ENCODE assay signal across 8 cellular contexts in the genomic region with DNA sequence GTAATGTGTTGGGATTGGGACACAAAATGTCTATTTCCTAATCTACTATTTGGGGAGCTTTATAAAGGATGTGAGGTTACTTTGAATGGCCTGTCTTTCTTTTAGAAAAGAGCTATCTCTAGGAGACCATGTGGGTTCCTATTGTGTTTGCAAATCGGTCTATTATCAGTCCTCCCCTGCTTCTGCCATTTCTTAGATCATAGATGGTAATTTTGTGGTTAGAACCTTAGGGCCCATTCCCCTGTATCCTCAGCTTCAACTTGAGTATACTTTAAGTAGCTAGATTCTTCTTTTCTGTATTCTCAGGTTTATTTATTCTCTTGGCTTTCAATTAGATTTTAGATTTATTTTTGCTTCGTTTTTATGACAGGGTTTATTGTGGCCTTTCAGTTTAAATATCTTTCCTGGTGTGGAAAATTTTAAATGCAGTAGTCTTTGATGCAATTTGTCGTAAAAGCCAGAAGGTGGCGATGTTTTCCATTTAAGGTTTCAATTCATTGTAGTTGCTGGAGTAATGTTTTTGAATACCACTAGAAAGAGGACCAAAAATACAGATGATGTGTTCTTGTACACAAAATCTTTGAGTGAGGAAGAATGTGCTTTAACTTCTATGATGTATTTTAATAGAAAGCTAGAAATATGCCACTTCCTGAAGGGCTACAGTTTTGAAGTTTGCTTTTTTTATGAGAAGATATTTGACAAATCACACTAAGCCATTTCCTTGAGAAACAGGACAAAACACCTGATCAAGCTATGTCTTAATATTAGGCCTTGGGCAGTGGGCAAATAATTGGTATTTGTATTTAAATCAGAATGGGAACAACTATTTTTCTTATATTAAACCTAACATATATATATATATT. TPM values are rescaled to one million over a fixed set of nuclear protein-coding genes. Genes with fewer than 3 reads are reported as not detected.
A peak's percentile ranks its signal among the peaks of the same experiment; 100 is the strongest.
DNase-seq lines count a peak whose midpoint lies in the region; ATAC-seq and TF ChIP-seq lines count a peak whose summit lies in the region.

No MANE protein-coding gene starts in this region.

- H3K36me3 ChIP-seq in body of pancreas (replicated peaks in 1 of 2; ENCODE audit: insufficient read depth in 1 of 2, low read depth in 2 of 2) (no peaks in the 10 kb centered on the region), upper lobe of right lung (no peaks in the 10 kb centered on the region)

- H3K9me3 ChIP-seq in body of pancreas (no peaks in the 10 kb centered on the region), upper lobe of right lung (no peaks in the 10 kb centered on the region)

- peak; percentile 42 to 75 for DNase-seq in NCI-H526 (lab: John Stamatoyannopoulos, UW)
- DNase-seq in body of pancreas, result no peak
- no peak for DNase-seq in upper lobe of right lung
- no peak for DNase-seq in iPS-NIHi7 (ENCODE audit: extremely low spot score)

- peak; percentile 80 for TF ChIP-seq CTCF in C4-2B (conservative IDR thresholded peaks at IDR 0.05)
- peak; percentile 58 to 89 (median 79) for TF ChIP-seq CTCF in body of pancreas (IDR thresholded peaks at IDR 0.05)
- peak; percentile 74 for TF ChIP-seq CTCF in upper lobe of right lung (IDR thresholded peaks at IDR 0.05)

- H3K4me3 ChIP-seq in body of pancreas (no peak overlapping the region), upper lobe of right lung (no peak overlapping the region)

- ATAC-seq in GM18519 (IDR thresholded peaks at IDR 0.05; ENCODE audit: low FRiP score, unreplicated experiment) (peak; percentile 56), HG03469 (IDR thresholded peaks at IDR 0.05; ENCODE audit: unreplicated experiment) (peak; percentile 36), body of pancreas (peak; percentile 51), upper lobe of right lung (peak; percentile 57)

- intact Hi-C loops in body of pancreas (cut with DNase I) (no loop called here), upper lobe of right lung (cut with DNase I) (no loop called here)

- no peak for TF ChIP-seq POLR2A in body of pancreas (IDR thresholded peaks at IDR 0.05)

- WGBS in body of pancreas, 2 donors, result 1 to 2% methylated on average over 4 of the region's 4 CpGs

- H3K27me3 ChIP-seq in body of pancreas (no peaks in the 10 kb centered on the region), layer of hippocampus (ENCODE audit: control insufficient read depth, insufficient read depth, low read length) (no peaks in the 10 kb centered on the region), upper lobe of right lung (no peaks in the 10 kb centered on the region)

- H3K4me1 ChIP-seq in body of pancreas (peaks cover 18% of the 10 kb centered on the region), upper lobe of right lung (no peaks in the 10 kb centered on the region)

- H3K27ac ChIP-seq in C4-2B (no peak overlapping the region), body of pancreas (no peak overlapping the region), layer of hippocampus (ENCODE audit: low read depth, low read length) (peak overlapping the region; percentile 13), upper lobe of right lung (no peak overlapping the region)

RNA-seq across cellular contexts. Expression of a gene that starts 20.3 kb away (rescaled TPM):
- total RNA-seq in body of pancreas (10 to 100 TPM in 1 of 2 donors, under 1 TPM in 1; 0.99 to 10.9 TPM), upper lobe of right lung (18.7 TPM)

Comparison
In these comparisons a context has a peak if more than half of its experiments do, and no peak if none do; other contexts are left out.
1. DNase-seq: peak in NCI-H526 (2 of 2); none in body of pancreas (0 of 4), upper lobe of right lung (single experiment) and iPS-NIHi7 (single experiment).
2. Peak in every context shown above with its lines, with median percentiles within 50 percentile points of each other: CTCF ChIP-seq and ATAC-seq.